9 cellular contexts compared by ENCODE assay signal in genomic region chr16:67804853-67805542, GRCh38. TPM values are rescaled to one million over a fixed set of nuclear protein-coding genes. Genes with fewer than 3 reads are reported as not detected.
DNase-seq lines count a peak whose midpoint lies in the region; ATAC-seq and TF ChIP-seq lines count a peak whose summit lies in the region.
"Had no signal": no experiment of that assay in that cellular context is flagged by ENCODE, and none has a peak within 500 bp of the region (broad histone marks: within the 10 kb centered on the region; RNA-seq: fewer than 3 reads in every experiment).

No MANE protein-coding gene starts in this region.

- H4K20me1 ChIP-seq in mammary epithelial cell (ENCODE audit: insufficient read depth, low read length) = no peaks in the 10 kb centered on the region

- H3K4me3 ChIP-seq in AG09309 (ENCODE audit: control insufficient read depth, low read depth, low read length) (peak overlapping the region; percentile 89), mammary epithelial cell (replicated peaks in 1 of 3; ENCODE audit: insufficient read depth in 1 of 3, low read depth in 2 of 3, low read length in 3 of 3) (peak overlapping the region; percentile 80 to 93 (median 86)), muscle layer of colon (ENCODE audit: low read depth in 1 of 2, low read length in 2 of 2) (peak overlapping the region; percentile 71 to 76)

- TSS peak; percentile 38 for BruUV-seq in mammary epithelial cell (replicated peaks; lab: Mats Ljungman, UMichigan)

- peak overlapping the region; percentile 97 for H2AFZ ChIP-seq in mammary epithelial cell (ENCODE audit: low read depth, low read length)

- H3K27ac ChIP-seq in mammary epithelial cell (ENCODE audit: insufficient read depth, low read depth, low read length) (no peak overlapping the region), muscle layer of colon (ENCODE audit: low read depth, low read length) (no peak overlapping the region)

- H3K27me3 Mint-ChIP-seq in IgD-negative memory B cell = no peaks in the 10 kb centered on the region

- CTCF ChIA-PET in mammary epithelial cell (lab: Charles Lee; ENCODE audit: low non-redundant PET) = no interaction called here

- DNase-seq in AG09309 (ENCODE audit: low read depth) (no peak), mammary epithelial cell (no peak), Kasumi-1 (lab: John Stamatoyannopoulos, UW) (no peak), middle frontal gyrus (ENCODE audit: extremely low spot score, low spot score) (no peak), NOMO-1 (lab: John Stamatoyannopoulos, UW; ENCODE audit: unreplicated experiment in 2 of 2) (no peak)
- DNase-seq: NCI-H1048 had no signal

- TF ChIP-seq CTCF in AG09309 (IDR thresholded peaks at IDR 0.05; ENCODE audit: control insufficient read depth, insufficient read depth, low read depth, low read length, missing control alignments) (no peak), mammary epithelial cell (conservative IDR thresholded peaks at IDR 0.05 in 1 of 2, IDR thresholded peaks at IDR 0.05 in 1 of 2; ENCODE audit: extremely low read depth in 1 of 2, insufficient read depth in 1 of 2, low read depth in 1 of 2, low read length in 2 of 2) (no peak)

- H3K4me1 ChIP-seq in mammary epithelial cell (ENCODE audit: insufficient read depth, low read length) = peaks cover 15% of the 10 kb centered on the region
- H3K4me1 ChIP-seq in muscle layer of colon (ENCODE audit: insufficient read depth, low read length) = peaks cover 27% of the 10 kb centered on the region

- H3K9me3 Mint-ChIP-seq in IgD-negative memory B cell = no peaks in the 10 kb centered on the region

- H3K27me3 ChIP-seq in mammary epithelial cell (ENCODE audit: insufficient read depth, low read length) (no peaks in the 10 kb centered on the region), muscle layer of colon (ENCODE audit: control insufficient read depth in 1 of 2, insufficient read depth in 2 of 2, low read length in 2 of 2) (no peaks in the 10 kb centered on the region)

- H3K4me1 Mint-ChIP-seq in IgD-negative memory B cell = peaks cover 27 to 47% (median 31%) of the 10 kb centered on the region in 3 donors

- H3K9ac ChIP-seq in mammary epithelial cell (ENCODE audit: insufficient read depth, low read length) = peak overlapping the region; percentile 81
- H3K9ac ChIP-seq in muscle layer of colon (ENCODE audit: low read length) = no peak overlapping the region

- 68% methylated on average over 4 of the region's 4 CpGs for WGBS in mammary epithelial cell (ENCODE audit: low coverage, missing lambda C conversion rate)

- H3K36me3 ChIP-seq in mammary epithelial cell (ENCODE audit: insufficient read depth, low read length) (peaks cover 7% of the 10 kb centered on the region), muscle layer of colon (ENCODE audit: insufficient read depth, low read length) (peaks cover 7% of the 10 kb centered on the region)

- H3K36me3 Mint-ChIP-seq in IgD-negative memory B cell = peaks cover 4% of the 10 kb centered on the region

- H3K27ac Mint-ChIP-seq in IgD-negative memory B cell = peak overlapping the region in 2 of 3 donors; percentile 57 to 82

- ATAC-seq in GM21723 (IDR thresholded peaks at IDR 0.05; ENCODE audit: unreplicated experiment) = no peak

- in situ Hi-C loops in mammary epithelial cell (cut with MboI; ENCODE audit: low sequenced_read_pairs in 2 of 2) = loop anchor here in 1 of 2 donors (25.0 kb wide), 1 partner anchor 293 kb away; no protein-coding TSS in a partner anchor

- H3K9me3 ChIP-seq in mammary epithelial cell (replicated peaks; ENCODE audit: insufficient read depth, low read length) = no peaks in the 10 kb centered on the region
- H3K9me3 ChIP-seq in muscle layer of colon (ENCODE audit: low read length) = no peaks in the 10 kb centered on the region

- peaks cover 53% of the 10 kb centered on the region for H3K79me2 ChIP-seq in mammary epithelial cell (ENCODE audit: insufficient read depth, low read length)

- intact Hi-C loops in mammary epithelial cell (cut with micrococcal nuclease) = no loop called here

- dilution Hi-C loops in mammary epithelial cell (cut with HindIII; ENCODE audit: low sequenced_read_pairs) = no loop called here

- H3K4me3 Mint-ChIP-seq in IgD-negative memory B cell = peak overlapping the region; percentile 86 to 96 (median 93)

- peak overlapping the region; percentile 91 for H3K4me2 ChIP-seq in mammary epithelial cell (ENCODE audit: insufficient read depth, low read depth, low read length)

RNA-seq across cellular contexts. Expression of gene RANBP10, which starts 1.4 kb away (rescaled TPM):
- polyA plus RNA-seq in IgD-negative memory B cell (10.9 TPM), mammary epithelial cell (9.4 TPM)
- total RNA-seq in mammary epithelial cell = 10 to 100 TPM in 1 of 2 donors, 1 to 10 TPM in 1; 5.5 to 15.3 TPM
- polyA minus RNA-seq in mammary epithelial cell = 18.5 TPM

RNA-seq across cellular contexts. Expression of gene TSNAXIP1, which starts 1.7 kb away (rescaled TPM):
- not detected for polyA plus RNA-seq in IgD-negative memory B cell
- under 1 TPM; 0.33 to 0.99 TPM for total RNA-seq in mammary epithelial cell
- polyA plus RNA-seq in mammary epithelial cell = 0.51 TPM
- not detected for polyA minus RNA-seq in mammary epithelial cell

RNA-seq across cellular contexts. Expression of gene THAP11, which starts 37.1 kb away (rescaled TPM):
- polyA plus RNA-seq in IgD-negative memory B cell (101 TPM), mammary epithelial cell (21.2 TPM)
- total RNA-seq in mammary epithelial cell = 10 to 100 TPM; 11.7 to 13.1 TPM
- 10.6 TPM for polyA minus RNA-seq in mammary epithelial cell

RNA-seq across cellular contexts. Expression of gene NUTF2, which starts 41.7 kb away (rescaled TPM):
- 111 TPM for polyA plus RNA-seq in IgD-negative memory B cell
- total RNA-seq in mammary epithelial cell = 100 to 1,000 TPM; 158 to 198 TPM
- polyA plus RNA-seq in mammary epithelial cell = 452 TPM
- polyA minus RNA-seq in mammary epithelial cell = 283 TPM

RNA-seq across cellular contexts. Expression of gene CENPT, which starts 42.5 kb away (rescaled TPM):
- polyA plus RNA-seq in IgD-negative memory B cell (13.4 TPM), mammary epithelial cell (35.6 TPM)
- total RNA-seq in mammary epithelial cell = 10 to 100 TPM; 27.2 to 48.5 TPM
- 25.7 TPM for polyA minus RNA-seq in mammary epithelial cell
